Comparison of ENCODE assay signal across 10 cellular contexts in the genomic region with DNA sequence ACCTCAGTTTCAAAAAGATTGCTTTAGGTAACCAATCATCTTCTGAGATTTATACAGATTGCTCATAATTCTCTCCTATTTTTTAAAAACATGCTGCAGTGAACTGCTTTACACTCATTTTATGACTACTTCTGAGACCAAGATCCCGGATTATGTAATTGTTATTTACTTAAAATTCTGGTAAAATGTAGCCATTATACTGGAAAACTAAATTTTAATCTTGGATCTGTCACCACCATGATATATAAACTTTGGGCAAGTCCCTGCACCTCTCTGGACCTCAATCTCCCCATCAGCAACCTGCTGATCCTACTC. TPM values are rescaled to one million over a fixed set of nuclear protein-coding genes. Genes with fewer than 3 reads are reported as not detected.
DNase-seq lines count a peak whose midpoint lies in the region; ATAC-seq and TF ChIP-seq lines count a peak whose summit lies in the region.
"Had no signal": no experiment of that assay in that cellular context is flagged by ENCODE, and none has a peak within 500 bp of the region (broad histone marks: within the 10 kb centered on the region; RNA-seq: fewer than 3 reads in every experiment).

No MANE protein-coding gene starts in this region.

- H4K20me1 ChIP-seq in PC-9 (ENCODE audit: insufficient read depth): no peaks in the 10 kb centered on the region

- no peaks in the 10 kb centered on the region for H3K27me3 ChIP-seq in CD8-positive, alpha-beta memory T cell (ENCODE audit: insufficient read depth, low read length, poor library complexity, severe bottlenecking)
- H3K27me3 ChIP-seq in PC-9 (ENCODE audit: insufficient read depth, low read depth): no peaks in the 10 kb centered on the region
- H3K27me3 ChIP-seq in endodermal cell (ENCODE audit: control insufficient read depth, insufficient read depth, low read length, poor library complexity, severe bottlenecking): no peaks in the 10 kb centered on the region
- H3K27me3 ChIP-seq in prostate gland (replicated peaks; ENCODE audit: insufficient read depth): no peaks in the 10 kb centered on the region

- H3K9me2 ChIP-seq in PC-9 (ENCODE audit: insufficient read depth): no peaks in the 10 kb centered on the region

- ATAC-seq in GM19324 (IDR thresholded peaks at IDR 0.05; ENCODE audit: low FRiP score, unreplicated experiment): no peak

- H3K36me3 ChIP-seq in CD8-positive, alpha-beta memory T cell (ENCODE audit: insufficient read depth, low read length): no peaks in the 10 kb centered on the region
- H3K36me3 ChIP-seq in PC-9 (ENCODE audit: low read depth) (no peaks in the 10 kb centered on the region), endodermal cell (ENCODE audit: control insufficient read depth, insufficient read depth, low read length) (no peaks in the 10 kb centered on the region), prostate gland (no peaks in the 10 kb centered on the region)

- H3K27ac ChIP-seq in CD8-positive, alpha-beta memory T cell (ENCODE audit: low read depth, low read length): no peak overlapping the region
- H3K27ac ChIP-seq in PC-9: no peak overlapping the region
- no peak overlapping the region for H3K27ac ChIP-seq in endodermal cell (ENCODE audit: low read depth, low read length)
- peak overlapping the region; percentile 69 to 70 for H3K27ac ChIP-seq in prostate gland

- H3K4me3 ChIP-seq in CD8-positive, alpha-beta memory T cell (ENCODE audit: low read length): no peak overlapping the region
- H3K4me3 ChIP-seq in PC-9: peak overlapping the region; percentile 33; the same call in 1 of the 2 replicates
- H3K4me3 ChIP-seq in endodermal cell (ENCODE audit: low read length): peak overlapping the region; percentile 71
- peak overlapping the region in 1 of 2 donors; percentile 23 for H3K4me3 ChIP-seq in prostate gland

- H3K9me3 ChIP-seq in CD8-positive, alpha-beta memory T cell (ENCODE audit: low read length): no peaks in the 10 kb centered on the region
- H3K9me3 ChIP-seq in PC-9 (ENCODE audit: insufficient read depth, low read depth) (no peaks in the 10 kb centered on the region), endodermal cell (ENCODE audit: control insufficient read depth, low read length) (no peaks in the 10 kb centered on the region), prostate gland (no peaks in the 10 kb centered on the region)

- peaks cover 0 to 7% (median 3%) of the 10 kb centered on the region in 3 donors for H3K36me3 Mint-ChIP-seq in CD8-positive, alpha-beta memory T cell
- H3K36me3 Mint-ChIP-seq in endodermal cell (ENCODE audit: low read depth): no peaks in the 10 kb centered on the region
- H3K36me3 Mint-ChIP-seq: type B pancreatic cell had no signal

- intact Hi-C loops in PC-9 (cut with micrococcal nuclease; ENCODE audit: unreplicated experiment) (no loop called here), prostate gland (cut with DNase I) (no loop called here)

- no peak for DNase-seq in CD8-positive, alpha-beta memory T cell
- DNase-seq in PC-9 (no peak), endodermal cell (no peak), prostate gland (ENCODE audit: low spot score) (no peak), NCI-H1105 treated with DMSO at 0.1 percent for 48 hours (lab: John Stamatoyannopoulos, UW) (no peak), AG08396 (ENCODE audit: low spot score) (no peak)
- DNase-seq in stimulated activated CD4-positive, alpha-beta T cell treated with anti-CD3 and anti-CD28 coated beads, Interleukin-2, amount 100 ng/mL, for 24 hours: no peak
- DNase-seq: NCI-H1417 treated with DMSO at 0.1 percent for 48 hours had no signal

- no peak overlapping the region for H3K9ac ChIP-seq in endodermal cell (ENCODE audit: extremely low read depth, low read length, poor library complexity, severe bottlenecking)

- H3K4me1 ChIP-seq in CD8-positive, alpha-beta memory T cell (ENCODE audit: insufficient read depth, low read length): peaks cover 11% of the 10 kb centered on the region
- H3K4me1 ChIP-seq in PC-9 (replicated peaks; ENCODE audit: insufficient read depth): peaks cover 9% of the 10 kb centered on the region
- no peaks in the 10 kb centered on the region for H3K4me1 ChIP-seq in endodermal cell (ENCODE audit: control insufficient read depth, insufficient read depth, low read length)
- no peaks in the 10 kb centered on the region for H3K4me1 ChIP-seq in prostate gland (replicated peaks)

- H3K4me2 ChIP-seq in PC-9: peak overlapping the region; percentile 68

- peaks cover 0 to 1% of the 10 kb centered on the region in 2 donors for H3K27me3 Mint-ChIP-seq in CD8-positive, alpha-beta memory T cell
- peaks cover 34% of the 10 kb centered on the region for H3K27me3 Mint-ChIP-seq in endodermal cell (ENCODE audit: insufficient read depth)

- H2AFZ ChIP-seq in PC-9: peak overlapping the region; percentile 46; the same call in 1 of the 2 replicates

- CTCF ChIA-PET in CD8-positive, alpha-beta memory T cell (lab: Charles Lee): no interaction called here
- CTCF ChIA-PET in PC-9 (lab: Charles Lee): no interaction called here

- TF ChIP-seq CTCF in PC-9 (conservative IDR thresholded peaks at IDR 0.05): no peak
- TF ChIP-seq CTCF in endodermal cell (conservative IDR thresholded peaks at IDR 0.05): no peak
- TF ChIP-seq CTCF in prostate gland (IDR thresholded peaks at IDR 0.05): no peak

- H3K9me3 Mint-ChIP-seq in CD8-positive, alpha-beta memory T cell: no peaks in the 10 kb centered on the region
- H3K9me3 Mint-ChIP-seq in endodermal cell: peaks cover 22% of the 10 kb centered on the region
- H3K9me3 Mint-ChIP-seq: type B pancreatic cell had no signal

- H3K79me2 ChIP-seq in PC-9 (ENCODE audit: low read depth): no peaks in the 10 kb centered on the region

- no peak for TF ChIP-seq POLR2A in prostate gland (IDR thresholded peaks at IDR 0.05)

- POLR2A ChIA-PET in CD8-positive, alpha-beta memory T cell (lab: Charles Lee): interaction anchor here (0.7 kb wide), 1 partner anchor 24 kb away, joined by 3 read pairs; a partner anchor contains a TSS
- POLR2A ChIA-PET in PC-9 (lab: Charles Lee; ENCODE audit: unreplicated experiment): no interaction called here

- peak overlapping the region; percentile 70 to 94 (median 87) for H3K4me3 Mint-ChIP-seq in CD8-positive, alpha-beta memory T cell
- no peak overlapping the region for H3K4me3 Mint-ChIP-seq in endodermal cell

- no TSS peak for BruUV-seq in PC-9 (replicated peaks; lab: Mats Ljungman, UMichigan)

- peaks cover 7% of the 10 kb centered on the region; the same call in 1 of the 2 replicates for H3F3A ChIP-seq in PC-9 (ENCODE audit: insufficient read depth, low read depth)

- peak overlapping the region in 6 of 8 donors; percentile 0 to 95 (median 77) for H3K27ac Mint-ChIP-seq in CD8-positive, alpha-beta memory T cell
- no peak overlapping the region for H3K27ac Mint-ChIP-seq in endodermal cell
- H3K27ac Mint-ChIP-seq: type B pancreatic cell had no signal

- H3K4me1 Mint-ChIP-seq in CD8-positive, alpha-beta memory T cell: peaks cover 23 to 31% (median 30%) of the 10 kb centered on the region in 3 donors
- H3K4me1 Mint-ChIP-seq in endodermal cell: peaks cover 13% of the 10 kb centered on the region

- 100% methylated on average over 1 of the region's 1 CpG; no CpG with 5 or more reads in 1 of the 2 experiments for WGBS in endodermal cell (ENCODE audit: insufficient coverage in 1 of 2, insufficient read length in 1 of 2), 2 experiments
- 19% methylated on average over 1 of the region's 1 CpG for WGBS in prostate gland

RNA-seq across cellular contexts. Expression of a gene that starts 0.5 kb away (rescaled TPM):
- total RNA-seq in CD8-positive, alpha-beta memory T cell: 1 to 10 TPM; 2.6 to 2.7 TPM
- 10.7 TPM for polyA plus RNA-seq in CD8-positive, alpha-beta memory T cell
- 5.1 and 7.5 TPM in 2 replicates for total RNA-seq in PC-9 (2021)
- 1 to 10 TPM; 2.4 to 6.8 TPM for total RNA-seq in endodermal cell
- 5.9 TPM for polyA plus RNA-seq in endodermal cell (2013, experiment 1 of 2)
- polyA plus RNA-seq in endodermal cell (2013, experiment 2 of 2): 5.2 TPM
- 10 to 100 TPM; 11.2 to 17.6 TPM for total RNA-seq in prostate gland

RNA-seq across cellular contexts. Expression of a gene that starts 24.3 kb away (rescaled TPM):
- total RNA-seq in CD8-positive, alpha-beta memory T cell: 10 to 100 TPM; 19.3 to 20.1 TPM
- 48.4 TPM for polyA plus RNA-seq in CD8-positive, alpha-beta memory T cell
- total RNA-seq in PC-9 (2021): 28.6 and 34.9 TPM in 2 replicates
- total RNA-seq in endodermal cell: 10 to 100 TPM; 21.4 to 32.2 TPM
- polyA plus RNA-seq in endodermal cell (2013, experiment 1 of 2): 13.0 TPM
- polyA plus RNA-seq in endodermal cell (2013, experiment 2 of 2): 12.2 TPM
- total RNA-seq in prostate gland: 10 to 100 TPM; 27.1 to 30.0 TPM

RNA-seq across cellular contexts. Expression of a gene that starts 55.1 kb away (rescaled TPM):
- total RNA-seq in CD8-positive, alpha-beta memory T cell: under 1 TPM in 1 of 2 experiments, not detected in 1; 0.07 TPM
- 0.18 TPM for polyA plus RNA-seq in CD8-positive, alpha-beta memory T cell
- total RNA-seq in PC-9 (2021) (0.45 and 0.48 TPM in 2 replicates), endodermal cell (1 to 10 TPM; 1.3 to 5.9 TPM), prostate gland (1 to 10 TPM in 1 of 2 donors, under 1 TPM in 1; 0.96 to 1.7 TPM)
- 2.7 TPM for polyA plus RNA-seq in endodermal cell (2013, experiment 1 of 2)
- 1.6 TPM for polyA plus RNA-seq in endodermal cell (2013, experiment 2 of 2)

Comparison
In these comparisons a context has a peak if more than half of its experiments do, and no peak if none do; other contexts are left out.
1. H3K27ac ChIP-seq: peak in prostate gland (2 of 2); none in CD8-positive, alpha-beta memory T cell (single experiment), PC-9 (single experiment) and endodermal cell (single experiment).